Comparison of ENCODE assay signal across 8 cellular contexts in the genomic region with DNA sequence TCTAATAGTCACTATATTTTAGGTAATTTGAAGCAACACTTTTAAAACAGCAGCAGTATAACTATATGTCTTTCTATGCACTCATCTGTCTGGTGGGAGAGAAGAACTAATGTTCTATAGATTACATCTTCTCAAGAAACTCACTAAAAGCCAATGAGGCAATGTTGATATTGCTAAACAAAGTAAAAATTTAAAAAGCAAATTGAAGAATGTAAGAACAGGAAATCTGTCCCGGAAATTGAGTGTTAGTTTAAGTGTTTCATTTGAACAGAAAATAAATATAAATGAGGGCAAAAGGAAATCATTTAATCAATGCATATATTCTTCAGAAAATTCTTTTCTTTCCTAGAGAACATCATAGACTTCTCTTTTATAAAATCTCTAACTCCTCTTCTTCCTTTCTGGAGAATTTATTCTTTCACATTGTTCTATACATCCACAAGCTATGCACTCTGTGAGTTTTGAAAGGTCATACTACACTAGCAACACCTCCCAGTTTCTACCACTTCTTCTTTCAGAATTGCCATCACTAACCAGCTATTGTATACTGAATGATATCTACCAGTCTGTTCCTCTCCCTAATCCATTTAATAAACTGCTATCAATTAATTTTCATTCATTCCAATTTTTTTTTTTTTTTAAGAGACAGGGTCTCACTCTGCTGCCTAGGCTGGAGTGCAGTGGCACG.
"Had no signal": no experiment of that assay in that cellular context is flagged by ENCODE, and none has a peak within 500 bp of the region (broad histone marks: within the 10 kb centered on the region; RNA-seq: fewer than 3 reads in every experiment).

No MANE protein-coding gene starts in this region.

- H3K27me3 Mint-ChIP-seq: IgD-negative memory B cell had no signal

- ATAC-seq: GM23338, HepG2 had no signal

- DNase-seq: H9, HCEC 1CT, KBM-7 had no signal

- H3K4me3 Mint-ChIP-seq: GM23338, H9, IgD-negative memory B cell had no signal

- H3K27ac ChIP-seq: HL-60, KMS-11 had no signal

- H3K9me3 Mint-ChIP-seq: GM23338, H9 had no signal

- H3K36me3 Mint-ChIP-seq: IgD-negative memory B cell had no signal

- H3K4me3 ChIP-seq: GM23338 had no signal

- H3K27ac Mint-ChIP-seq: H9, IgD-negative memory B cell had no signal

- H3K9ac ChIP-seq: KMS-11 had no signal
